ENCODE assay signal across 28 cellular contexts in genomic region chr6:90780778-90781177, GRCh38.
"Had no signal": no experiment of that assay in that cellular context is flagged by ENCODE, and none has a peak within 500 bp of the region (broad histone marks: within the 10 kb centered on the region; RNA-seq: fewer than 3 reads in every experiment).

No MANE protein-coding gene starts in this region.

- H3K4me1 ChIP-seq: stomach, suprapubic skin, testis, thyroid gland, tibial artery, tibial nerve, transverse colon, upper lobe of left lung, upper lobe of right lung, uterus, vagina had no signal

- H3K4me3 Mint-ChIP-seq: stimulated activated effector memory CD8-positive, alpha-beta T cell treated with anti-CD3 and anti-CD28 coated beads, Interleukin-12 subunit alpha, Interleukin-12 subunit beta, amount 100 ng/mL, for 72 hours; stimulated activated memory B cell treated with anti-CD40 and anti-IgM and Interleukin-4, amounts not matched to agents 10 μg/mL and 1 μg/mL and 100 μg/mL, for 72 hours; stimulated activated naive B cell treated with anti-CD40 and anti-IgM and Interleukin-4, amounts not matched to agents 10 μg/mL and 1 μg/mL and 100 μg/mL, for 72 hours; stimulated activated naive CD8-positive, alpha-beta T cell treated with anti-CD3 and anti-CD28 coated beads, Interleukin-15, amount 100 ng/mL, for 72 hours; stimulated activated naive CD8-positive, alpha-beta T cell treated with anti-CD3 and anti-CD28 coated beads, Interleukin-15, Interleukin-2, amounts not matched to agents 100 ng/mL and 50 ng/mL, for 24 hours; type B pancreatic cell had no signal

- DNase-seq: stimulated activated CD4-positive, alpha-beta T cell treated with anti-CD3 and anti-CD28 coated beads, Interleukin-2, amount 100 ng/mL, for 48 hours; stimulated activated CD4-positive, alpha-beta T cell treated with anti-CD3 and anti-CD28 coated beads, Interleukin-4, amount 100 ng/mL, for 1 hour; stimulated activated CD4-positive, alpha-beta T cell treated with anti-CD3 and anti-CD28 coated beads, Interleukin-4, amount 100 ng/mL, for 24 hours; stimulated activated CD4-positive, alpha-beta T cell treated with anti-CD3 and anti-CD28 coated beads, Interleukin-4, amount 100 ng/mL, for 4 hours; stimulated activated CD8-positive, alpha-beta memory T cell treated with anti-CD3 and anti-CD28 coated beads, Interleukin-4, amount 100 ng/mL, for 48 hours; stimulated activated naive B cell treated with anti-CD40 and anti-IgM and Interleukin-4, amounts not matched to agents 10 μg/mL and 1 μg/mL and 100 μg/mL, for 72 hours; stimulated activated naive CD4-positive, alpha-beta T cell; stimulated activated naive CD4-positive, alpha-beta T cell treated with Interleukin-2 at 50 U/mL for 16 hours; stimulated activated naive CD8-positive, alpha-beta T cell treated with anti-CD3 and anti-CD28 coated beads, Interleukin-15, amount 100 ng/mL, for 72 hours; stimulated activated naive CD8-positive, alpha-beta T cell treated with anti-CD3 and anti-CD28 coated beads, Interleukin-15, Interleukin-2, amounts not matched to agents 100 U/mL and 50 U/mL, for 24 hours; stomach; substantia nigra; testis; thyroid gland; tibial artery; transverse colon; trophoblast cell; upper lobe of left lung; upper lobe of right lung; uterus had no signal

- H3K27me3 ChIP-seq: stomach, suprapubic skin, testis, thyroid gland, tibial artery, tibial nerve, transverse colon, upper lobe of left lung, upper lobe of right lung, uterus, vagina had no signal

- H3K36me3 Mint-ChIP-seq: stimulated activated effector memory CD8-positive, alpha-beta T cell treated with anti-CD3 and anti-CD28 coated beads, Interleukin-12 subunit alpha, Interleukin-12 subunit beta, amount 100 ng/mL, for 72 hours; stimulated activated memory B cell treated with anti-CD40 and anti-IgM and Interleukin-4, amounts not matched to agents 10 μg/mL and 1 μg/mL and 100 μg/mL, for 72 hours; stimulated activated naive B cell treated with anti-CD40 and anti-IgM and Interleukin-4, amounts not matched to agents 10 μg/mL and 1 μg/mL and 100 μg/mL, for 72 hours; type B pancreatic cell had no signal

- H3K27ac Mint-ChIP-seq: stimulated activated effector memory CD8-positive, alpha-beta T cell treated with anti-CD3 and anti-CD28 coated beads, Interleukin-12 subunit alpha, Interleukin-12 subunit beta, amount 100 ng/mL, for 72 hours; stimulated activated memory B cell treated with anti-CD40 and anti-IgM and Interleukin-4, amounts not matched to agents 10 μg/mL and 1 μg/mL and 100 μg/mL, for 72 hours; stimulated activated naive B cell treated with anti-CD40 and anti-IgM and Interleukin-4, amounts not matched to agents 10 μg/mL and 1 μg/mL and 100 μg/mL, for 72 hours; stimulated activated naive CD8-positive, alpha-beta T cell treated with anti-CD3 and anti-CD28 coated beads, Interleukin-15, amount 100 ng/mL, for 72 hours; stimulated activated naive CD8-positive, alpha-beta T cell treated with anti-CD3 and anti-CD28 coated beads, Interleukin-15, Interleukin-2, amounts not matched to agents 100 ng/mL and 50 ng/mL, for 24 hours; type B pancreatic cell had no signal

- ATAC-seq: stimulated activated effector memory CD8-positive, alpha-beta T cell treated with anti-CD3 and anti-CD28 coated beads, Interleukin-12 subunit alpha, Interleukin-12 subunit beta, amount 100 ng/mL, for 72 hours; stimulated activated memory B cell treated with anti-CD40 and anti-IgM and Interleukin-4, amounts not matched to agents 10 μg/mL and 1 μg/mL and 100 μg/mL, for 72 hours; stimulated activated naive B cell treated with anti-CD40 and anti-IgM and Interleukin-4, amounts not matched to agents 10 μg/mL and 1 μg/mL and 100 μg/mL, for 72 hours; stimulated activated naive CD8-positive, alpha-beta T cell treated with anti-CD3 and anti-CD28 coated beads, Interleukin-15, amount 100 ng/mL, for 72 hours; stimulated activated naive CD8-positive, alpha-beta T cell treated with anti-CD3 and anti-CD28 coated beads, Interleukin-15, Interleukin-2, amounts not matched to agents 100 U/mL and 50 U/mL, for 24 hours; upper lobe of right lung had no signal

- H3K27ac ChIP-seq: stomach, suprapubic skin, testis, thoracic aorta, thyroid gland, tibial artery, tibial nerve, transverse colon, upper lobe of left lung, upper lobe of right lung, uterus, vagina had no signal

- H3K36me3 ChIP-seq: stomach, suprapubic skin, thoracic aorta, thyroid gland, tibial artery, tibial nerve, transverse colon, upper lobe of left lung, upper lobe of right lung, uterus, vagina had no signal

- H3K4me1 Mint-ChIP-seq: stimulated activated effector memory CD8-positive, alpha-beta T cell treated with anti-CD3 and anti-CD28 coated beads, Interleukin-12 subunit alpha, Interleukin-12 subunit beta, amount 100 ng/mL, for 72 hours; stimulated activated memory B cell treated with anti-CD40 and anti-IgM and Interleukin-4, amounts not matched to agents 10 μg/mL and 1 μg/mL and 100 μg/mL, for 72 hours; stimulated activated naive B cell treated with anti-CD40 and anti-IgM and Interleukin-4, amounts not matched to agents 10 μg/mL and 1 μg/mL and 100 μg/mL, for 72 hours; stimulated activated naive CD8-positive, alpha-beta T cell treated with anti-CD3 and anti-CD28 coated beads, Interleukin-15, amount 100 ng/mL, for 72 hours had no signal

- H3K9me3 Mint-ChIP-seq: stimulated activated effector memory CD8-positive, alpha-beta T cell treated with anti-CD3 and anti-CD28 coated beads, Interleukin-12 subunit alpha, Interleukin-12 subunit beta, amount 100 ng/mL, for 72 hours; stimulated activated memory B cell treated with anti-CD40 and anti-IgM and Interleukin-4, amounts not matched to agents 10 μg/mL and 1 μg/mL and 100 μg/mL, for 72 hours; stimulated activated naive B cell treated with anti-CD40 and anti-IgM and Interleukin-4, amounts not matched to agents 10 μg/mL and 1 μg/mL and 100 μg/mL, for 72 hours; stimulated activated naive CD8-positive, alpha-beta T cell treated with anti-CD3 and anti-CD28 coated beads, Interleukin-15, amount 100 ng/mL, for 72 hours; stimulated activated naive CD8-positive, alpha-beta T cell treated with anti-CD3 and anti-CD28 coated beads, Interleukin-15, Interleukin-2, amounts not matched to agents 100 ng/mL and 50 ng/mL, for 24 hours; type B pancreatic cell had no signal

- H3K4me3 ChIP-seq: stomach, suprapubic skin, testis, thoracic aorta, thyroid gland, tibial artery, tibial nerve, transverse colon, upper lobe of left lung, upper lobe of right lung, uterus, vagina had no signal

- H3K9me3 ChIP-seq: stomach, suprapubic skin, testis, thoracic aorta, thyroid gland, tibial artery, tibial nerve, transverse colon, upper lobe of left lung, upper lobe of right lung, uterus, vagina had no signal
